In the genomic region with DNA sequence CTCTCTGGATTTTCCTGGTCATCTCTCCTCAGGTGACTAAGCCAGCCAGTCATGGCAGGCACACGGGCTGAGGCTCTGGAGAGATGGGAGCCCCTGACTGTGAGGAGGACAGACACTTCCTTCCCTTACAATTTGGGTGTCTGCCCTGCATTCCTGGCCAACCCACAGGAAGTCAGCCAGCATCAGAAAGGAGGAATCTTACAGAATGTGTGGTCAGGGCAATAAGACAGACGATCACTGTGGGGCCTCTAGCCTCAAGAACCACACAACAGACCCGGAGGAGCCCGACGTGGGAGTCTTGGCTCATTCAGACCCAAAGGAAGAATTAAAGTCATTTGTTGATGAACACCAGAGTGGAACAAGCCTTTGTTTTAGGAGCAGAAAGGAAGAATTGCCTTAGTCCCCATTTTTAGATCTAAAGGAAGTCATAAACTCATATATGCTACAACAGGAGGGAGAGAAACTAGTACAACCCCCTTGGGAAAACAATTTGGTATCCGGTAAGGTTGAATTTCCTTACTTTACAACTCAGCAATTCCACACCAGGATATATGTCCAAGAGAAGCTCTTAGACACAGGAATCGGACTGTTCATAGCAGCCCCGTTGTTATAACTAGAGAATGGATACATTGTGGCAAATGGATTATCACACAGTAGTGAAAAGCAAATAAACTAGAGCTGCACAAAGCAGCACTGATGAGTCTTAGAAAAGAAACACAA, we compare ENCODE assay signal across 8 cellular contexts.
DNase-seq lines count a peak whose midpoint lies in the region; ATAC-seq and TF ChIP-seq lines count a peak whose summit lies in the region.

No MANE protein-coding gene starts in this region.

- in situ Hi-C loops in gastrocnemius medialis (cut with MboI; ENCODE audit: low sequenced_read_pairs in 4 of 4), result no loop called here

- no peaks in the 10 kb centered on the region for H3K9me3 ChIP-seq in gastrocnemius medialis

- peak overlapping the region; percentile 66 to 86 (median 74) for H3K27ac ChIP-seq in gastrocnemius medialis

- DNase-seq in foreskin melanocyte, result peak; percentile 96
- peak in 1 of 2 donors; percentile 37 for DNase-seq in gastrocnemius medialis
- no peak for DNase-seq in DMS53 (lab: John Stamatoyannopoulos, UW)
- DNase-seq in NCI-H1930 (lab: John Stamatoyannopoulos, UW), result no peak
- DNase-seq in NCI-H2196 treated with DMSO at 0.1 percent for 48 hours (lab: John Stamatoyannopoulos, UW; ENCODE audit: unreplicated experiment), result no peak

- no peak for TF ChIP-seq CTCF in gastrocnemius medialis (IDR thresholded peaks at IDR 0.05 in 4 of 5, conservative IDR thresholded peaks at IDR 0.05 in 1 of 5)

- ATAC-seq in GM18505 (IDR thresholded peaks at IDR 0.05; ENCODE audit: unreplicated experiment), result no peak
- ATAC-seq in SK-N-SH treated with all-trans-retinoic acid at 6 μM for 48 hours, result peak; percentile 87
- no peak for ATAC-seq in gastrocnemius medialis
- ATAC-seq in GM21737 (IDR thresholded peaks at IDR 0.05; ENCODE audit: unreplicated experiment), result no peak

- TF ChIP-seq POLR2A in GM18505 (IDR thresholded peaks at IDR 0.05; ENCODE audit: borderline replicate concordance, extremely low read depth, insufficient read depth, insufficient read length) (peak; percentile 36), gastrocnemius medialis (IDR thresholded peaks at IDR 0.05) (no peak)

- intact Hi-C loops in gastrocnemius medialis (cut with DNase I; ENCODE audit: low total_unique reads), result no loop called here

- no peaks in the 10 kb centered on the region for H3K27me3 ChIP-seq in gastrocnemius medialis

- H3K4me1 ChIP-seq in gastrocnemius medialis, result peaks cover 39 to 64% of the 10 kb centered on the region in 2 donors

- H3K36me3 ChIP-seq in gastrocnemius medialis, result no peaks in the 10 kb centered on the region

- H3K4me3 ChIP-seq in gastrocnemius medialis, result no peak overlapping the region

TF ChIP-seq in SK-N-SH treated with all-trans-retinoic acid at 6 μM for 48 hours, 23 proteins besides CTCF, POLR2A, EP300 and RAD21:
- TF ChIP-seq ZFP30 (CRISPR knock-in tag; IDR thresholded peaks at IDR 0.05) (no peak), CSDC2 (CRISPR knock-in tag; IDR thresholded peaks at IDR 0.05) (no peak)
